ENCODE assay signal across 11 cellular contexts in genomic region chrX:118523920-118524319, GRCh38. TPM values are rescaled to one million over a fixed set of nuclear protein-coding genes. Genes with fewer than 3 reads are reported as not detected.
DNase-seq lines count a peak whose midpoint lies in the region; ATAC-seq, FAIRE-seq and TF ChIP-seq lines count a peak whose summit lies in the region.
"Had no signal": no experiment of that assay in that cellular context is flagged by ENCODE, and none has a peak within 500 bp of the region (broad histone marks: within the 10 kb centered on the region; RNA-seq: fewer than 3 reads in every experiment).

No MANE protein-coding gene starts in this region.

- no peaks in the 10 kb centered on the region for H3K79me1 ChIP-seq in mesenchymal stem cell (replicated peaks; ENCODE audit: low read length, poor library complexity, severe bottlenecking)

- no peak overlapping the region for H2AK5ac ChIP-seq in mesenchymal stem cell (ENCODE audit: low read length, severe bottlenecking)

- no peak for FAIRE-seq in small intestine (lab: Jason Lieb, UNC)

- H3K4me3 ChIP-seq in small intestine (ENCODE audit: low read depth in 1 of 2, low read length in 2 of 2) (no peak overlapping the region), adrenal gland (no peak overlapping the region), mesenchymal stem cell (ENCODE audit: insufficient read depth in 1 of 2, low read depth in 1 of 2, low read length in 2 of 2) (no peak overlapping the region)
- H3K4me3 ChIP-seq: suprapubic skin had no signal

- peak; percentile 34 for ATAC-seq in GM18909 (IDR thresholded peaks at IDR 0.05; ENCODE audit: poor library complexity, unreplicated experiment)
- no peak for ATAC-seq in activated B cell treated with CpG ODN at 0.5 μM for 24 hours (ENCODE audit: low read depth)
- ATAC-seq in activated naive CD4-positive, alpha-beta T cell treated with anti-CD3 and anti-CD28 coated beads, Interleukin-2, amount 50 U/mL, for 72 hours = peak; percentile 21 to 31
- ATAC-seq in GM21529 (IDR thresholded peaks at IDR 0.05; ENCODE audit: unreplicated experiment) = no peak
- ATAC-seq: left colon had no signal

- H3K4me3 Mint-ChIP-seq in activated B cell treated with CpG ODN at 0.5 μM for 24 hours = no peak overlapping the region

- no peak overlapping the region for H4K8ac ChIP-seq in mesenchymal stem cell (ENCODE audit: low read length)

- no peak overlapping the region for H2BK120ac ChIP-seq in mesenchymal stem cell (ENCODE audit: low read depth, low read length)

- H3K9me3 Mint-ChIP-seq in activated B cell treated with CpG ODN at 0.5 μM for 24 hours = no peaks in the 10 kb centered on the region
- H3K9me3 Mint-ChIP-seq in activated naive CD4-positive, alpha-beta T cell treated with anti-CD3 and anti-CD28 coated beads, Interleukin-2, amount 50 U/mL, for 72 hours = no peaks in the 10 kb centered on the region

- TF ChIP-seq CTCF in activated B cell treated with CpG ODN at 0.5 μM for 24 hours (IDR thresholded peaks at IDR 0.05) = no peak
- TF ChIP-seq CTCF in adrenal gland (IDR thresholded peaks at IDR 0.05) = no peak

- H3K4ac ChIP-seq in mesenchymal stem cell (ENCODE audit: low read depth in 1 of 2, low read length in 2 of 2) = no peak overlapping the region

- H2AFZ ChIP-seq in mesenchymal stem cell (ENCODE audit: low read depth, low read length) = no peak overlapping the region

- CTCF ChIA-PET in activated B cell treated with CpG ODN at 0.5 μM for 24 hours (lab: Charles Lee) = no interaction called here

- H3K27me3 Mint-ChIP-seq in activated B cell treated with CpG ODN at 0.5 μM for 24 hours = no peaks in the 10 kb centered on the region

- H3K23ac ChIP-seq in mesenchymal stem cell (ENCODE audit: low read length in 2 of 2) = no peak overlapping the region

- H2BK12ac ChIP-seq in mesenchymal stem cell (ENCODE audit: low read length in 2 of 2) = no peak overlapping the region

- no peak for TF ChIP-seq POLR2A in adrenal gland (IDR thresholded peaks at IDR 0.05)

- no peak overlapping the region for H4K91ac ChIP-seq in mesenchymal stem cell (ENCODE audit: low read length)

- H3K18ac ChIP-seq in mesenchymal stem cell (ENCODE audit: low read depth in 1 of 2, low read length in 2 of 2) = no peak overlapping the region

- no peak overlapping the region for H3K9ac ChIP-seq in mesenchymal stem cell (ENCODE audit: low read length)

- H3K27ac Mint-ChIP-seq in activated B cell treated with CpG ODN at 0.5 μM for 24 hours = peak overlapping the region; percentile 79
- peak overlapping the region; percentile 91 to 97 for H3K27ac Mint-ChIP-seq in activated naive CD4-positive, alpha-beta T cell treated with anti-CD3 and anti-CD28 coated beads, Interleukin-2, amount 50 U/mL, for 72 hours

- H3K36me3 Mint-ChIP-seq in activated B cell treated with CpG ODN at 0.5 μM for 24 hours (ENCODE audit: low read depth) = peaks cover 2% of the 10 kb centered on the region
- peaks cover 0 to 5% of the 10 kb centered on the region in 2 donors for H3K36me3 Mint-ChIP-seq in activated naive CD4-positive, alpha-beta T cell treated with anti-CD3 and anti-CD28 coated beads, Interleukin-2, amount 50 U/mL, for 72 hours

- H3K9me3 ChIP-seq in small intestine (ENCODE audit: control insufficient read depth, low read depth) (no peaks in the 10 kb centered on the region), adrenal gland (replicated peaks in 1 of 3) (no peaks in the 10 kb centered on the region), mesenchymal stem cell (ENCODE audit: control insufficient read depth, low read length) (no peaks in the 10 kb centered on the region)
- H3K9me3 ChIP-seq: suprapubic skin had no signal

- H3K27me3 ChIP-seq in small intestine (ENCODE audit: control insufficient read depth in 2 of 2, insufficient read depth in 2 of 2, low read length in 2 of 2) = no peaks in the 10 kb centered on the region
- H3K27me3 ChIP-seq in adrenal gland = no peaks in the 10 kb centered on the region
- H3K27me3 ChIP-seq in mesenchymal stem cell (ENCODE audit: control insufficient read depth in 1 of 2, insufficient read depth in 1 of 2, low read length in 2 of 2) = no peaks in the 10 kb centered on the region
- H3K27me3 ChIP-seq: suprapubic skin had no signal

- no peak overlapping the region for H2BK15ac ChIP-seq in mesenchymal stem cell (ENCODE audit: low read depth, poor library complexity, severe bottlenecking)

- POLR2A ChIA-PET in activated B cell treated with CpG ODN at 0.5 μM for 24 hours (lab: Charles Lee) = interaction anchor here (0.9 kb wide), 1 partner anchor 9 kb away, joined by 5 read pairs; no protein-coding TSS in a partner anchor

- H3K14ac ChIP-seq in mesenchymal stem cell (ENCODE audit: low read length in 2 of 2) = no peak overlapping the region

- no peak overlapping the region for H3K27ac ChIP-seq in small intestine (ENCODE audit: low read depth in 1 of 2, low read length in 1 of 2)
- H3K27ac ChIP-seq in adrenal gland = no peak overlapping the region
- no peak overlapping the region for H3K27ac ChIP-seq in mesenchymal stem cell (ENCODE audit: low read length, poor library complexity, severe bottlenecking)
- H3K27ac ChIP-seq: suprapubic skin had no signal

- H3K4me1 ChIP-seq in small intestine (ENCODE audit: control insufficient read depth in 2 of 2, insufficient read depth in 1 of 2, low read depth in 1 of 2, low read length in 1 of 2) (no peaks in the 10 kb centered on the region), adrenal gland (replicated peaks in 1 of 2) (peaks cover 0 to 7% of the 10 kb centered on the region in 2 donors), mesenchymal stem cell (ENCODE audit: control insufficient read depth, insufficient read depth, low read depth, low read length) (no peaks in the 10 kb centered on the region)

- DNase-seq in activated B cell treated with CpG ODN at 0.5 μM for 24 hours = no peak
- no peak for DNase-seq in activated naive CD4-positive, alpha-beta T cell treated with anti-CD3 and anti-CD28 coated beads, Interleukin-2, amount 50 U/mL, for 72 hours (ENCODE audit: low spot score in 2 of 2)
- DNase-seq in small intestine = peak; percentile 11
- no peak for DNase-seq in adrenal gland
- no peak for DNase-seq in SHP77 (lab: John Stamatoyannopoulos, UW)
- DNase-seq in mesenchymal stem cell = no peak
- DNase-seq: left colon, NCI-H1694 treated with DMSO at 0.1 percent for 48 hours had no signal

- intact Hi-C loops in activated B cell treated with CpG ODN at 0.5 μM for 24 hours (cut with micrococcal nuclease) (no loop called here), adrenal gland (cut with DNase I) (no loop called here)

- WGBS in small intestine, 3 donors = 66 to 69% (median 68%) methylated on average over 4 of the region's 4 CpGs
- 63 to 73% (median 68%) methylated on average over 4 of the region's 4 CpGs for WGBS in adrenal gland, 4 donors
- 100% methylated on average over 1 of the region's 4 CpGs for WGBS in mesenchymal stem cell

- no peak overlapping the region for H3K4me2 ChIP-seq in mesenchymal stem cell (ENCODE audit: low read length, poor library complexity, severe bottlenecking)

- no peak overlapping the region for H2BK5ac ChIP-seq in mesenchymal stem cell (ENCODE audit: low read depth, low read length, poor library complexity, severe bottlenecking)

- peaks cover 90% of the 10 kb centered on the region for H3K4me1 Mint-ChIP-seq in activated B cell treated with CpG ODN at 0.5 μM for 24 hours

- H3K36me3 ChIP-seq in small intestine (ENCODE audit: control insufficient read depth in 2 of 2, insufficient read depth in 2 of 2, low read length in 2 of 2) (no peaks in the 10 kb centered on the region), adrenal gland (replicated peaks in 1 of 2) (no peaks in the 10 kb centered on the region), mesenchymal stem cell (ENCODE audit: control insufficient read depth in 1 of 2, insufficient read depth in 2 of 2, low read depth in 1 of 2, low read length in 2 of 2) (no peaks in the 10 kb centered on the region)
- H3K36me3 ChIP-seq: suprapubic skin had no signal

RNA-seq across cellular contexts. Expression of gene DOCK11, which starts 28.3 kb away (rescaled TPM):
- total RNA-seq in activated B cell treated with CpG ODN at 0.5 μM for 24 hours = 56.0 and 58.6 TPM in 2 replicates
- total RNA-seq in activated naive CD4-positive, alpha-beta T cell treated with anti-CD3 and anti-CD28 coated beads, Interleukin-2, amount 50 U/mL, for 72 hours = 10 to 100 TPM; 41.6 to 44.9 TPM
- polyA plus RNA-seq in small intestine = 1 to 10 TPM; 1.3 to 8.6 (median 3.2) TPM
- total RNA-seq in adrenal gland = 10 to 100 TPM in 7 of 8 donors, 1 to 10 TPM in 1; 4.8 to 28.1 (median 12.5) TPM
- polyA plus RNA-seq in adrenal gland = 10 to 100 TPM in 2 of 3 donors, 1 to 10 TPM in 1; 7.8 to 18.3 (median 15.5) TPM
- polyA plus RNA-seq in mesenchymal stem cell (2013, experiment 1 of 2) = 9.6 TPM
- 9.6 TPM for polyA plus RNA-seq in mesenchymal stem cell (2013, experiment 2 of 2)

Comparison
In these comparisons a context has a peak if more than half of its experiments do, and no peak if none do; other contexts are left out.
1. ATAC-seq: peak in GM18909 (single experiment) and activated naive CD4-positive, alpha-beta T cell treated with anti-CD3 and anti-CD28 coated beads, Interleukin-2, amount 50 U/mL, for 72 hours (2 of 2); none in activated B cell treated with CpG ODN at 0.5 μM for 24 hours (single experiment) and GM21529 (single experiment).